18 cellular contexts compared by ENCODE assay signal in the genomic region with DNA sequence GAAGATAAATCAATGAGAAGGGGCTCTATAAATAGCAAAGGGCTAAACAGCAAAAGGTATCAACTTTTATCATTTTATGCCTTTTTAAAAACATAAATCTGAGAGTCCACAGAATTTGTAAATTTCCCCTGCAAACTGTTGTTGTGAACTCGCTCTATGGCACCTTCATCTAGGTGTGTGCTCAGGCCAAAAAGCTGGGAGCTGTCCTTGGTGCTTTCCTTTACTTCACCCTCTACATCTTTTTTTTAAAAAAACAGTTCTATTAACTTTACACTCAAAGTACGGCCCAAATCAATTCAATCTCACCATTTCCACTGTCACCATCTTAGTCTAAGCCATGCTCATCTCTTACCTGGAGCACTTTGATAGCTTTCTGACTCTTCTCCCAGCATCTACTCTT.
A peak's percentile ranks its signal among the peaks of the same experiment; 100 is the strongest.
DNase-seq lines count a peak whose midpoint lies in the region; ATAC-seq and TF ChIP-seq lines count a peak whose summit lies in the region.
"Had no signal": no experiment of that assay in that cellular context is flagged by ENCODE, and none has a peak within 500 bp of the region (broad histone marks: within the 10 kb centered on the region; RNA-seq: fewer than 3 reads in every experiment).

No MANE protein-coding gene starts in this region.

- no peak overlapping the region for H3K27ac Mint-ChIP-seq in GM23338
- peak overlapping the region in 3 of 5 experiments; percentile 1 to 69 (median 3) for H3K27ac Mint-ChIP-seq in brain
- H3K27ac Mint-ChIP-seq: B cell had no signal

- H3K79me2 ChIP-seq in GM23338 (replicated peaks; ENCODE audit: insufficient read depth), result no peaks in the 10 kb centered on the region

- H3K36me3 ChIP-seq in GM23338 (ENCODE audit: insufficient read depth), result no peaks in the 10 kb centered on the region; the same call in 1 of the 2 replicates

- TF ChIP-seq EP300 in Ishikawa (IDR thresholded peaks at IDR 0.05; ENCODE audit: borderline replicate concordance), result no peak

- DNase-seq in GM23338 (ENCODE audit: low spot score) (peak; percentile 59), left kidney (ENCODE audit: low read depth, low spot score) (peak; percentile 59)
- DNase-seq: DMS79 treated with DMSO at 0.1 percent for 48 hours, GM23248, HCEC 1CT, Karpas-422, MM.1S, NCI-H2081, NCI-H2171 treated with DMSO at 0.1 percent for 48 hours, NCI-H510A, NCI-H748 treated with DMSO at 0.1 percent for 48 hours, SHP77 had no signal

- peak; percentile 37 for ATAC-seq in GM23338
- ATAC-seq in GM19328 (IDR thresholded peaks at IDR 0.05; ENCODE audit: unreplicated experiment), result no peak
- no peak for ATAC-seq in HG02642 (IDR thresholded peaks at IDR 0.05; ENCODE audit: poor library complexity, unreplicated experiment)
- no peak for ATAC-seq in HG02852 (IDR thresholded peaks at IDR 0.05; ENCODE audit: unreplicated experiment)

- no peak overlapping the region for H3K4me2 ChIP-seq in GM23338

- no peak for TF ChIP-seq CTCF in GM23338 (conservative IDR thresholded peaks at IDR 0.05; ENCODE audit: low read depth in 2 of 2)
- no peak for TF ChIP-seq CTCF in brain (conservative IDR thresholded peaks at IDR 0.05)

- H3K4me3 Mint-ChIP-seq in GM23338, result no peak overlapping the region
- H3K4me3 Mint-ChIP-seq in brain, result no peak overlapping the region
- H3K4me3 Mint-ChIP-seq: B cell had no signal

- H3K27me3 Mint-ChIP-seq in GM23338 (ENCODE audit: insufficient read depth, low read depth, poor library complexity), result peaks cover 4% of the 10 kb centered on the region
- H3K27me3 Mint-ChIP-seq in brain, result peaks cover 5% of the 10 kb centered on the region

- H3K9me3 Mint-ChIP-seq in GM23338, result peaks cover 8% of the 10 kb centered on the region
- H3K9me3 Mint-ChIP-seq in brain, result peaks cover 0 to 8% (median 4%) of the 10 kb centered on the region in 5 experiments

- TF ChIP-seq RAD21 in Ishikawa (IDR thresholded peaks at IDR 0.05; ENCODE audit: low read depth), result no peak

- H3K9me2 ChIP-seq in GM23338 (ENCODE audit: insufficient read depth), result 0 out of 2 replicates have a peak, but pooled peaks cover 3% of the 10 kb centered on the region

- H3K36me3 Mint-ChIP-seq in GM23338 (ENCODE audit: low read depth), result peaks cover 10% of the 10 kb centered on the region
- peaks cover 9% of the 10 kb centered on the region for H3K36me3 Mint-ChIP-seq in brain

- H3K27me3 ChIP-seq in GM23338 (ENCODE audit: insufficient read depth), result no peaks in the 10 kb centered on the region

- H3K4me1 ChIP-seq in GM23338 (ENCODE audit: insufficient read depth), result peaks cover 23% of the 10 kb centered on the region

- no peak overlapping the region for H2AFZ ChIP-seq in GM23338
- H2AFZ ChIP-seq: GM23248 had no signal

- H3K4me1 Mint-ChIP-seq in GM23338, result peaks cover 24% of the 10 kb centered on the region
- peaks cover 52% of the 10 kb centered on the region for H3K4me1 Mint-ChIP-seq in brain
- H3K4me1 Mint-ChIP-seq: B cell had no signal

- no peak overlapping the region for H3K4me3 ChIP-seq in GM23338
- H3K4me3 ChIP-seq: GM23248 had no signal

- no peaks in the 10 kb centered on the region for H3F3A ChIP-seq in GM23338 (replicated peaks; ENCODE audit: low read depth)

- no peak overlapping the region for H3K27ac ChIP-seq in GM23338 (ENCODE audit: low read depth)
- H3K27ac ChIP-seq: GM23248 had no signal

- H4K20me1 ChIP-seq in GM23338 (replicated peaks; ENCODE audit: insufficient read depth), result no peaks in the 10 kb centered on the region

TF ChIP-seq in GM23338, 12 proteins besides CTCF, POLR2A, EP300 and RAD21:
- TF ChIP-seq POLR2AphosphoS5 (IDR thresholded peaks at IDR 0.05; ENCODE audit: low read depth) (no peak), ZNF331 (CRISPR knock-in tag; IDR thresholded peaks at IDR 0.05; ENCODE audit: low read depth) (no peak)
- TF ChIP-seq, protein P1, sequence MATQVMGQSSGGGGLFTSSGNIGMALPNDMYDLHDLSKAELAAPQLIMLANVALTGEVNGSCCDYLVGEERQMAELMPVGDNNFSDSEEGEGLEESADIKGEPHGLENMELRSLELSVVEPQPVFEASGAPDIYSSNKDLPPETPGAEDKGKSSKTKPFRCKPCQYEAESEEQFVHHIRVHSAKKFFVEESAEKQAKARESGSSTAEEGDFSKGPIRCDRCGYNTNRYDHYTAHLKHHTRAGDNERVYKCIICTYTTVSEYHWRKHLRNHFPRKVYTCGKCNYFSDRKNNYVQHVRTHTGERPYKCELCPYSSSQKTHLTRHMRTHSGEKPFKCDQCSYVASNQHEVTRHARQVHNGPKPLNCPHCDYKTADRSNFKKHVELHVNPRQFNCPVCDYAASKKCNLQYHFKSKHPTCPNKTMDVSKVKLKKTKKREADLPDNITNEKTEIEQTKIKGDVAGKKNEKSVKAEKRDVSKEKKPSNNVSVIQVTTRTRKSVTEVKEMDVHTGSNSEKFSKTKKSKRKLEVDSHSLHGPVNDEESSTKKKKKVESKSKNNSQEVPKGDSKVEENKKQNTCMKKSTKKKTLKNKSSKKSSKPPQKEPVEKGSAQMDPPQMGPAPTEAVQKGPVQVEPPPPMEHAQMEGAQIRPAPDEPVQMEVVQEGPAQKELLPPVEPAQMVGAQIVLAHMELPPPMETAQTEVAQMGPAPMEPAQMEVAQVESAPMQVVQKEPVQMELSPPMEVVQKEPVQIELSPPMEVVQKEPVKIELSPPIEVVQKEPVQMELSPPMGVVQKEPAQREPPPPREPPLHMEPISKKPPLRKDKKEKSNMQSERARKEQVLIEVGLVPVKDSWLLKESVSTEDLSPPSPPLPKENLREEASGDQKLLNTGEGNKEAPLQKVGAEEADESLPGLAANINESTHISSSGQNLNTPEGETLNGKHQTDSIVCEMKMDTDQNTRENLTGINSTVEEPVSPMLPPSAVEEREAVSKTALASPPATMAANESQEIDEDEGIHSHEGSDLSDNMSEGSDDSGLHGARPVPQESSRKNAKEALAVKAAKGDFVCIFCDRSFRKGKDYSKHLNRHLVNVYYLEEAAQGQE (IDR thresholded peaks at IDR 0.05; ENCODE audit: unreplicated experiment), result peak; percentile 77
TF ChIP-seq in GM23338: peak in this region for 1.

TF ChIP-seq in Ishikawa, 13 proteins besides CTCF, POLR2A, EP300 and RAD21:
- TF ChIP-seq EGR1 (IDR thresholded peaks at IDR 0.05), result no peak
- TF ChIP-seq, protein P1 (IDR thresholded peaks at IDR 0.05; ENCODE audit: low read depth), result peak; percentile 84
